ENCODE assay signal across 8 cellular contexts in genomic region chr4:41881931-41882621, GRCh38. TPM values are rescaled to one million over a fixed set of nuclear protein-coding genes. Genes with fewer than 3 reads are reported as not detected.
DNase-seq lines count a peak whose midpoint lies in the region; ATAC-seq, FAIRE-seq and TF ChIP-seq lines count a peak whose summit lies in the region.

No MANE protein-coding gene starts in this region.

- TF ChIP-seq EP300 in ovary (IDR thresholded peaks at IDR 0.05): no peak

- intact Hi-C loops in endothelial cell of umbilical vein (cut with micrococcal nuclease) (loop anchor here (1.0 to 5.0 kb wide), 2 partner anchors 135 to 189 kb away; partner anchors contain the start of gene PHOX2B), ovary (cut with DNase I) (loop anchor here (5.0 to 10.0 kb wide), 4 partner anchors 180 to 597 kb away; no protein-coding TSS in a partner anchor)

- DNase-seq in D341Med (ENCODE audit: low spot score): peak; percentile 54
- DNase-seq in MG63: no peak
- DNase-seq in endothelial cell of umbilical vein (ENCODE audit: low read depth, low spot score): no peak
- no peak for DNase-seq in ovary
- DNase-seq in GM19240 (ENCODE audit: insufficient read length, low spot score): no peak
- no peak for DNase-seq in HCEC 1CT

- H3K79me2 ChIP-seq in endothelial cell of umbilical vein (ENCODE audit: control insufficient read depth, insufficient read depth, low read length): no peaks in the 10 kb centered on the region

- H3K27ac ChIP-seq in endothelial cell of umbilical vein (ENCODE audit: insufficient read depth, low read depth, low read length) (no peak overlapping the region), ovary (no peak overlapping the region)

- 2 to 4% (median 3%) methylated on average over 37 to 53 of the region's 53 CpGs for WGBS in ovary, 3 donors

- H3K27me3 ChIP-seq in MG63 (peaks cover 5% of the 10 kb centered on the region; the same call in 1 of the 2 replicates), endothelial cell of umbilical vein (ENCODE audit: control insufficient read depth in 2 of 2, insufficient read depth in 2 of 2, low read length in 2 of 2) (peaks cover 55 to 92% of the 10 kb centered on the region in 2 experiments), ovary (no peaks in the 10 kb centered on the region)

- no peaks in the 10 kb centered on the region for H3K9me1 ChIP-seq in endothelial cell of umbilical vein (replicated peaks; ENCODE audit: control insufficient read depth, extremely low read depth, insufficient read depth, low read length)

- no peak for TF ChIP-seq CTCF in endothelial cell of umbilical vein (IDR thresholded peaks at IDR 0.05; ENCODE audit: extremely low read depth in 1 of 2, insufficient read depth in 1 of 2, low read depth in 1 of 2, low read length in 2 of 2)
- no peak for TF ChIP-seq CTCF in ovary (IDR thresholded peaks at IDR 0.05)

- H4K20me1 ChIP-seq in endothelial cell of umbilical vein (replicated peaks; ENCODE audit: control insufficient read depth, extremely low read depth, insufficient read depth, low read length): no peaks in the 10 kb centered on the region

- peak overlapping the region; percentile 66 for H3K4me2 ChIP-seq in endothelial cell of umbilical vein (ENCODE audit: insufficient read depth, low read length)

- dilution Hi-C loops in endothelial cell of umbilical vein (cut with MboI; ENCODE audit: extremely low pct_ligation_motif_present, low sequenced_read_pairs): no loop called here

- no peak overlapping the region for H3K9ac ChIP-seq in endothelial cell of umbilical vein (replicated peaks; ENCODE audit: extremely low read depth, insufficient read depth, low read length)

- no peak for TF ChIP-seq POLR2A in endothelial cell of umbilical vein (IDR thresholded peaks at IDR 0.05; ENCODE audit: low read depth, low read length)
- no peak for TF ChIP-seq POLR2A in ovary (IDR thresholded peaks at IDR 0.05)

- peak overlapping the region; percentile 35 for H3K4me3 ChIP-seq in MG63
- no peak overlapping the region for H3K4me3 ChIP-seq in endothelial cell of umbilical vein (replicated peaks in 1 of 3; ENCODE audit: insufficient read depth in 1 of 3, low read depth in 1 of 3, low read length in 3 of 3)
- peak overlapping the region; percentile 26 for H3K4me3 ChIP-seq in ovary

- FAIRE-seq in endothelial cell of umbilical vein (lab: Jason Lieb, UNC): no peak

- H2AFZ ChIP-seq in endothelial cell of umbilical vein (ENCODE audit: low read depth, low read length): no peak overlapping the region

- ATAC-seq in HG03342 (IDR thresholded peaks at IDR 0.05; ENCODE audit: unreplicated experiment) (no peak), GM21737 (IDR thresholded peaks at IDR 0.05; ENCODE audit: unreplicated experiment) (no peak)

- H3K4me1 ChIP-seq in endothelial cell of umbilical vein (ENCODE audit: control insufficient read depth, extremely low read depth, insufficient read depth, low read length) (peaks cover 6% of the 10 kb centered on the region), ovary (ENCODE audit: insufficient read depth) (peaks cover 7% of the 10 kb centered on the region)

- H3K9me3 ChIP-seq in MG63 (no peaks in the 10 kb centered on the region), endothelial cell of umbilical vein (replicated peaks; ENCODE audit: control insufficient read depth, insufficient read depth, low read length) (no peaks in the 10 kb centered on the region), ovary (no peaks in the 10 kb centered on the region)

- CTCF ChIA-PET in endothelial cell of umbilical vein (lab: Charles Lee): no interaction called here

- H3K36me3 ChIP-seq in MG63 (no peaks in the 10 kb centered on the region), endothelial cell of umbilical vein (ENCODE audit: control insufficient read depth in 2 of 2, extremely low read depth in 1 of 2, insufficient read depth in 2 of 2, low read length in 2 of 2) (no peaks in the 10 kb centered on the region), ovary (no peaks in the 10 kb centered on the region)

- no TSS peak for BruUV-seq in endothelial cell of umbilical vein (replicated peaks; lab: Mats Ljungman, UMichigan)

- POLR2A ChIA-PET in endothelial cell of umbilical vein (lab: Charles Lee): no interaction called here

TF ChIP-seq in endothelial cell of umbilical vein, 7 proteins besides CTCF, POLR2A, EP300 and RAD21:
- TF ChIP-seq MAX (IDR thresholded peaks at IDR 0.05; ENCODE audit: insufficient read depth, insufficient read length) (no peak), EZH2 (IDR thresholded peaks at IDR 0.05; ENCODE audit: borderline replicate concordance, low read depth, low read length, severe bottlenecking) (peak; percentile 97), POLR2AphosphoS5 (IDR thresholded peaks at IDR 0.05; ENCODE audit: insufficient read depth, low read depth, low read length) (no peak)

RNA-seq across cellular contexts. Expression of gene TMEM33, which starts 53.2 kb away (rescaled TPM):
- 28.1 and 37.9 TPM in 2 replicates for total RNA-seq in MG63 (2014; rRNA removed; shearing (Covaris generic); ENCODE audit: low replicate concordance)
- total RNA-seq in endothelial cell of umbilical vein (58.5 and 60.1 TPM in 2 replicates), ovary (10 to 100 TPM; 25.4 to 50.9 (median 38.8) TPM)
- polyA plus RNA-seq in endothelial cell of umbilical vein (52.5 and 52.9 TPM in 2 replicates), ovary (10 to 100 TPM in 1 of 2 donors, 1 to 10 TPM in 1; 8.8 to 31.0 TPM)
- 24.2 and 28.6 TPM in 2 replicates for polyA plus RNA-seq in endothelial cell of umbilical vein (2011; cell fraction: cytosol; rRNA removed)
- 16.3 and 21.1 TPM in 2 replicates for polyA plus RNA-seq in endothelial cell of umbilical vein (2011; cell fraction: nucleus; rRNA removed)
- polyA plus RNA-seq in endothelial cell of umbilical vein (2012): 31.1 and 43.6 TPM in 2 replicates
- 153 and 172 TPM in 2 replicates for polyA minus RNA-seq in endothelial cell of umbilical vein
- polyA minus RNA-seq in endothelial cell of umbilical vein (2011; cell fraction: cytosol; rRNA and poly(A)+ RNA removed): 87.4 TPM
- polyA minus RNA-seq in endothelial cell of umbilical vein (2011; cell fraction: nucleus; rRNA and poly(A)+ RNA removed): 31.8 and 47.2 TPM in 2 replicates

Comparison
In these comparisons a context has a peak if more than half of its experiments do, and no peak if none do; other contexts are left out.
1. H3K4me3 ChIP-seq: peak in MG63 (single experiment) and ovary (single experiment); none in endothelial cell of umbilical vein (0 of 3).